ENCODE assay signal across 24 cellular contexts in the genomic region with DNA sequence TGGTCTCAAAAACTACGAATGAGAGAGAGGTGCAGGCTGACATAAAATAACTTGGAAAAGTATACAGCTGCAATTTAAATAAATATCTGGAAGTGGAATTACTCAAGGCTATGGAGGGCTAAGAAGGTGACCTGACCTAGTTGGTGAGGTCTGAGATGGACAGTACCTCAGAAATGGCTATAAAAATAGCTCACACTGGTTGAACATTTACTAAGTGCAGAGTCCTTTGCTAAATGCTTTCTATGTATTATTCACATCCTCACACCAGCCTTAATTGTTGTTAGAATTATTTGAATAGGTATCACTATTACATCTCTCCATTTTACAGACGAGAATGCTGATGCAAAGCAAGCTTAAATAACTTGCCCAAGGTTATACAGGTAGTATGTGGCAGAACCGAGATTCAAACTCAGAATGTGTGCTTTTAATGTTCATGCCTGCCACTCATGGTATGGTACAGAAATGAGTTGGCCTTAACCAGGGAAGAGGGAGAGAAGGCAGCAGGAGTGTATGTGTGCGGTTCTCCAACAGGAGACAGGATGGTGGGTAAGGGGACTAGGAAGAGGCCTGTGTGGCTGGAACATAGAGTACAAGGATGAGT. TPM values are rescaled to one million over a fixed set of nuclear protein-coding genes. Genes with fewer than 3 reads are reported as not detected.
DNase-seq lines count a peak whose midpoint lies in the region; ATAC-seq, FAIRE-seq and TF ChIP-seq lines count a peak whose summit lies in the region.
"Had no signal": no experiment of that assay in that cellular context is flagged by ENCODE, and none has a peak within 500 bp of the region (broad histone marks: within the 10 kb centered on the region; RNA-seq: fewer than 3 reads in every experiment).

No MANE protein-coding gene starts in this region.

- ATAC-seq in A549 (no peak), left colon (peak; percentile 63), HG03342 (IDR thresholded peaks at IDR 0.05; ENCODE audit: unreplicated experiment) (no peak), GM21786 (IDR thresholded peaks at IDR 0.05; ENCODE audit: unreplicated experiment) (no peak)

- H3K4me1 Mint-ChIP-seq in Calu3 (ENCODE audit: low read depth, unreplicated experiment) = peaks cover 33% of the 10 kb centered on the region
- peaks cover 18% of the 10 kb centered on the region for H3K4me1 Mint-ChIP-seq in activated T-helper 1 cell treated with anti-CD3 and anti-CD28 coated beads, Interleukin-12 subunit alpha, Interleukin-12 subunit beta, Interleukin-2, Interleukin-4 antibody, amounts not matched to agents 30 ng/mL and 10 ng/mL and 1 ng/mL, durations not matched to agents 14 hours and 24 hours and 36 hours (ENCODE audit: low read depth)
- H3K4me1 Mint-ChIP-seq: immature natural killer cell had no signal

- H3K4me3 Mint-ChIP-seq in Calu3 (ENCODE audit: low read depth, unreplicated experiment) = no peak overlapping the region
- H3K4me3 Mint-ChIP-seq in activated T-helper 1 cell treated with anti-CD3 and anti-CD28 coated beads, Interleukin-12 subunit alpha, Interleukin-12 subunit beta, Interleukin-2, Interleukin-4 antibody, amounts not matched to agents 30 ng/mL and 10 ng/mL and 1 ng/mL, durations not matched to agents 14 hours and 24 hours and 36 hours = no peak overlapping the region
- H3K4me3 Mint-ChIP-seq: brain, immature natural killer cell, naive B cell had no signal

- H3K4me2 ChIP-seq in A549 = no peak overlapping the region

- no peak for TF ChIP-seq RAD21 in A549 (conservative IDR thresholded peaks at IDR 0.05 in 1 of 2, IDR thresholded peaks at IDR 0.05 in 1 of 2)

- H3K9me3 ChIP-seq in A549 = 0 out of 3 replicates have a peak, but pooled peaks cover 3% of the 10 kb centered on the region
- H3K9me3 ChIP-seq: heart right ventricle, lower lobe of right lung, pancreas, transverse colon had no signal

- no peak for FAIRE-seq in A549 (lab: Jason Lieb, UNC)
- FAIRE-seq: colon, pancreas had no signal

- H3K4me1 ChIP-seq in A549 = peaks cover 19% of the 10 kb centered on the region; the same call in 2 of the 3 replicates
- H3K4me1 ChIP-seq: lower lobe of right lung had no signal

- no peak for DNase-seq in A549 (ENCODE audit: low read depth in 1 of 2, low spot score in 1 of 2)
- DNase-seq in Calu3 = no peak
- DNase-seq in activated T-helper 1 cell treated with anti-CD3 and anti-CD28 coated beads, Interleukin-12 subunit alpha, Interleukin-12 subunit beta, Interleukin-2, Interleukin-4 antibody, amounts not matched to agents 30 ng/mL and 10 ng/mL and 1 ng/mL, durations not matched to agents 14 hours and 24 hours and 36 hours (ENCODE audit: low spot score) = no peak
- no peak for DNase-seq in left colon
- DNase-seq in lower leg skin (ENCODE audit: low spot score in 2 of 2) = no peak
- DNase-seq in glomerular visceral epithelial cell (ENCODE audit: extremely low spot score) = no peak
- DNase-seq: activated CD4-positive, CD25-positive, alpha-beta regulatory T cell treated with anti-CD3 and anti-CD28 coated beads, Interleukin-2, amount 50 U/mL, for 72 hours; activated CD8-positive, alpha-beta memory T cell treated with anti-CD3 and anti-CD28 coated beads, Interleukin-2, amount 50 U/mL, for 4 hours; activated naive CD4-positive, alpha-beta T cell treated with anti-CD3 and anti-CD28 coated beads, Interleukin-2, amount 50 U/mL, for 16 hours; COR-L47; EL; heart right ventricle; immature natural killer cell; KBM-7; lower lobe of right lung; naive B cell; NCI-H345; pancreas; stimulated activated naive CD4-positive, alpha-beta T cell; transverse colon had no signal

- H3K9me3 Mint-ChIP-seq in Calu3 (ENCODE audit: low read depth, unreplicated experiment) = no peaks in the 10 kb centered on the region
- H3K9me3 Mint-ChIP-seq in activated T-helper 1 cell treated with anti-CD3 and anti-CD28 coated beads, Interleukin-12 subunit alpha, Interleukin-12 subunit beta, Interleukin-2, Interleukin-4 antibody, amounts not matched to agents 30 ng/mL and 10 ng/mL and 1 ng/mL, durations not matched to agents 14 hours and 24 hours and 36 hours = no peaks in the 10 kb centered on the region
- H3K9me3 Mint-ChIP-seq: brain, immature natural killer cell, naive B cell had no signal

- H3K4me3 ChIP-seq in A549 (no peak overlapping the region), lower leg skin (ENCODE audit: low read depth, poor library complexity, severe bottlenecking) (no peak overlapping the region)
- H3K4me3 ChIP-seq: heart right ventricle, lower lobe of right lung, pancreas, transverse colon had no signal

- H3K27ac ChIP-seq in A549 = peak overlapping the region; percentile 38 to 51; a peak in 5 of 6 replicates
- H3K27ac ChIP-seq: lower lobe of right lung, pancreas, transverse colon had no signal

- TF ChIP-seq CTCF in A549 (IDR thresholded peaks at IDR 0.05) = no peak
- no peak for TF ChIP-seq CTCF in Calu3 (IDR thresholded peaks at IDR 0.05; ENCODE audit: unreplicated experiment)
- no peak for TF ChIP-seq CTCF in lower leg skin (IDR thresholded peaks at IDR 0.05)

- intact Hi-C loops in Calu3 (cut with micrococcal nuclease; ENCODE audit: unreplicated experiment) = loop anchor here (5.0 kb wide), 1 partner anchor 148 kb away; no protein-coding TSS in a partner anchor
- intact Hi-C loops in activated T-helper 1 cell treated with anti-CD3 and anti-CD28 coated beads, Interleukin-12 subunit alpha, Interleukin-12 subunit beta, Interleukin-2, Interleukin-4 antibody, amounts not matched to agents 30 ng/mL and 10 ng/mL and 1 ng/mL, durations not matched to agents 14 hours and 24 hours and 36 hours (cut with micrococcal nuclease) = loop anchor here (2.0 to 5.0 kb wide), 3 partner anchors 32 to 178 kb away; no protein-coding TSS in a partner anchor
- intact Hi-C loops in left colon (cut with DNase I, micrococcal nuclease) = loop anchor here (5.0 to 10.0 kb wide), 2 partner anchors 288 to 290 kb away; no protein-coding TSS in a partner anchor
- intact Hi-C loops in lower leg skin (cut with DNase I; ENCODE audit: low total_unique reads) = no loop called here

- POLR2A ChIA-PET in A549 (lab: Yijun Ruan, JAX) = interaction anchor here (2.1 kb wide), 1 partner anchor 44 kb away, joined by 12 read pairs; a partner anchor contains a TSS

- peak overlapping the region; percentile 81 for H3K27ac Mint-ChIP-seq in Calu3 (ENCODE audit: unreplicated experiment)
- H3K27ac Mint-ChIP-seq in activated T-helper 1 cell treated with anti-CD3 and anti-CD28 coated beads, Interleukin-12 subunit alpha, Interleukin-12 subunit beta, Interleukin-2, Interleukin-4 antibody, amounts not matched to agents 30 ng/mL and 10 ng/mL and 1 ng/mL, durations not matched to agents 14 hours and 24 hours and 36 hours = peak overlapping the region; percentile 25

- WGBS in A549 (ENCODE audit: missing lambda C conversion rate) = 74% methylated on average over 4 of the region's 4 CpGs
- 92 to 94% methylated on average over 4 of the region's 4 CpGs for WGBS in lower leg skin, 2 donors

- H3K36me3 Mint-ChIP-seq in Calu3 (ENCODE audit: insufficient read depth, unreplicated experiment) = peaks cover 21% of the 10 kb centered on the region
- H3K36me3 Mint-ChIP-seq in activated T-helper 1 cell treated with anti-CD3 and anti-CD28 coated beads, Interleukin-12 subunit alpha, Interleukin-12 subunit beta, Interleukin-2, Interleukin-4 antibody, amounts not matched to agents 30 ng/mL and 10 ng/mL and 1 ng/mL, durations not matched to agents 14 hours and 24 hours and 36 hours (ENCODE audit: low read depth) = peaks cover 7% of the 10 kb centered on the region
- H3K36me3 Mint-ChIP-seq: naive B cell had no signal

- BruUV-seq in Calu3 (replicated peaks; lab: Mats Ljungman, UMichigan) = no TSS peak

- TF ChIP-seq EP300 in A549 (IDR thresholded peaks at IDR 0.05) = no peak

- no peaks in the 10 kb centered on the region for H3K27me3 Mint-ChIP-seq in Calu3 (ENCODE audit: unreplicated experiment)
- no peaks in the 10 kb centered on the region for H3K27me3 Mint-ChIP-seq in activated T-helper 1 cell treated with anti-CD3 and anti-CD28 coated beads, Interleukin-12 subunit alpha, Interleukin-12 subunit beta, Interleukin-2, Interleukin-4 antibody, amounts not matched to agents 30 ng/mL and 10 ng/mL and 1 ng/mL, durations not matched to agents 14 hours and 24 hours and 36 hours (ENCODE audit: insufficient read depth)
- H3K27me3 Mint-ChIP-seq: brain had no signal

- TF ChIP-seq POLR2A in A549 (IDR thresholded peaks at IDR 0.05; ENCODE audit: low read length) (no peak), lower leg skin (IDR thresholded peaks at IDR 0.05) (no peak)

- CTCF ChIA-PET in A549 (lab: Yijun Ruan, JAX) (interaction anchor here (0.9 to 15.9 kb wide), 31 partner anchors 11 to 374 kb away, joined by 3 to 360 read pairs (median 9); a partner anchor contains a TSS), Calu3 (lab: Charles Lee) (interaction anchor here (1.6 to 3.0 kb wide), 2 partner anchors 290 to 293 kb away, joined by 11 to 50 read pairs; no protein-coding TSS in a partner anchor)

RNA-seq across cellular contexts. Expression of a gene that starts 37.4 kb away (rescaled TPM):
- 37.8 and 39.2 TPM in 2 replicates for polyA plus RNA-seq in A549 (2011; rRNA removed)
- polyA plus RNA-seq in A549 (2012; cell fraction: cytosol; rRNA removed) = 20.5 and 23.7 TPM in 2 replicates
- polyA plus RNA-seq in A549 (2012; cell fraction: nucleus; rRNA removed) = 11.1 and 19.5 TPM in 2 replicates
- 39.0 to 40.7 TPM (median 40.0 TPM) in 3 replicates for polyA plus RNA-seq in A549 (2017; fragmentation: RNase III; extraction: RNeasy Plus Mini Kit Qiagen cat#74134 plus additional on column Dnase treatment)
- polyA minus RNA-seq in A549 (2011; rRNA and poly(A)+ RNA removed) = 8.9 and 10.0 TPM in 2 replicates
- total RNA-seq in Calu3 (2022) = 32.7 and 39.5 TPM in 2 replicates
- 32.7 and 35.0 TPM in 2 replicates for total RNA-seq in activated T-helper 1 cell treated with anti-CD3 and anti-CD28 coated beads, Interleukin-12 subunit alpha, Interleukin-12 subunit beta, Interleukin-2, Interleukin-4 antibody, amounts not matched to agents 30 ng/mL and 10 ng/mL and 1 ng/mL, durations not matched to agents 14 hours and 24 hours and 36 hours
- total RNA-seq in left colon = 10 to 100 TPM; 28.6 to 35.5 TPM
- total RNA-seq in lower leg skin = 10 to 100 TPM; 19.6 to 27.5 (median 21.5) TPM

RNA-seq across cellular contexts. Expression of a gene that starts 44.4 kb away (rescaled TPM):
- polyA plus RNA-seq in A549 (2011; rRNA removed) = 58.6 and 94.6 TPM in 2 replicates
- polyA plus RNA-seq in A549 (2012; cell fraction: cytosol; rRNA removed) = 66.5 and 112 TPM in 2 replicates
- 96.1 and 160 TPM in 2 replicates for polyA plus RNA-seq in A549 (2012; cell fraction: nucleus; rRNA removed)
- 88.2 to 107 TPM (median 97.9 TPM) in 3 replicates for polyA plus RNA-seq in A549 (2017; fragmentation: RNase III; extraction: RNeasy Plus Mini Kit Qiagen cat#74134 plus additional on column Dnase treatment)
- polyA minus RNA-seq in A549 (2011; rRNA and poly(A)+ RNA removed) = 39.4 and 50.9 TPM in 2 replicates
- 34.7 and 39.7 TPM in 2 replicates for total RNA-seq in Calu3 (2022)
- total RNA-seq in activated T-helper 1 cell treated with anti-CD3 and anti-CD28 coated beads, Interleukin-12 subunit alpha, Interleukin-12 subunit beta, Interleukin-2, Interleukin-4 antibody, amounts not matched to agents 30 ng/mL and 10 ng/mL and 1 ng/mL, durations not matched to agents 14 hours and 24 hours and 36 hours = 28.8 and 29.7 TPM in 2 replicates
- total RNA-seq in left colon = 10 to 100 TPM in 1 of 2 donors, 1 to 10 TPM in 1; 8.8 to 24.8 TPM
- 10 to 100 TPM in 1 of 4 donors, 1 to 10 TPM in 3; 1.8 to 11.5 (median 4.7) TPM for total RNA-seq in lower leg skin

RNA-seq across cellular contexts. Expression of a gene that starts 49.5 kb away (rescaled TPM):
- polyA plus RNA-seq in A549 (2011; rRNA removed) (61.5 and 70.8 TPM in 2 replicates), A549 (2017; fragmentation: RNase III; extraction: RNeasy Plus Mini Kit Qiagen cat#74134 plus additional on column Dnase treatment) (36.6 to 38.9 TPM (median 38.7 TPM) in 3 replicates)
- polyA plus RNA-seq in A549 (2012; cell fraction: cytosol; rRNA removed) = 26.9 and 40.2 TPM in 2 replicates
- 57.9 and 73.6 TPM in 2 replicates for polyA plus RNA-seq in A549 (2012; cell fraction: nucleus; rRNA removed)
- polyA minus RNA-seq in A549 (2011; rRNA and poly(A)+ RNA removed) = 186 and 190 TPM in 2 replicates
- total RNA-seq in Calu3 (2022) (37.5 and 43.8 TPM in 2 replicates), left colon (10 to 100 TPM; 67.7 to 73.4 TPM), lower leg skin (10 to 100 TPM; 28.1 to 38.4 (median 31.8) TPM)
- total RNA-seq in activated T-helper 1 cell treated with anti-CD3 and anti-CD28 coated beads, Interleukin-12 subunit alpha, Interleukin-12 subunit beta, Interleukin-2, Interleukin-4 antibody, amounts not matched to agents 30 ng/mL and 10 ng/mL and 1 ng/mL, durations not matched to agents 14 hours and 24 hours and 36 hours = 17.9 and 21.8 TPM in 2 replicates
